ENCODE assay signal across 8 cellular contexts in genomic region chr6:33200234-33201146, GRCh38. TPM values are rescaled to one million over a fixed set of nuclear protein-coding genes. Genes with fewer than 3 reads are reported as not detected.
A peak's percentile ranks its signal among the peaks of the same experiment; 100 is the strongest.
DNase-seq lines count a peak whose midpoint lies in the region; ATAC-seq, FAIRE-seq and TF ChIP-seq lines count a peak whose summit lies in the region.

Gene RXRB (minus strand): TSS chr6:33200665. CDS start chr6:33200476, 189 bp downstream.
A gene with protein sequence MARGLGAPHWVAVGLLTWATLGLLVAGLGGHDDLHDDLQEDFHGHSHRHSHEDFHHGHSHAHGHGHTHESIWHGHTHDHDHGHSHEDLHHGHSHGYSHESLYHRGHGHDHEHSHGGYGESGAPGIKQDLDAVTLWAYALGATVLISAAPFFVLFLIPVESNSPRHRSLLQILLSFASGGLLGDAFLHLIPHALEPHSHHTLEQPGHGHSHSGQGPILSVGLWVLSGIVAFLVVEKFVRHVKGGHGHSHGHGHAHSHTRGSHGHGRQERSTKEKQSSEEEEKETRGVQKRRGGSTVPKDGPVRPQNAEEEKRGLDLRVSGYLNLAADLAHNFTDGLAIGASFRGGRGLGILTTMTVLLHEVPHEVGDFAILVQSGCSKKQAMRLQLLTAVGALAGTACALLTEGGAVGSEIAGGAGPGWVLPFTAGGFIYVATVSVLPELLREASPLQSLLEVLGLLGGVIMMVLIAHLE (plus strand): TSS chr6:33200867. CDS start chr6:33201246, 379 bp downstream.

- H3K4me1 Mint-ChIP-seq in progenitor cell of endocrine pancreas (ENCODE audit: low read depth) = peaks cover 49% of the 10 kb centered on the region

- ATAC-seq in HG02938 (IDR thresholded peaks at IDR 0.05; ENCODE audit: unreplicated experiment) (peak; percentile 70), upper lobe of right lung (peak; percentile 83)

- peak; percentile 88 for FAIRE-seq in GM12892 (lab: Jason Lieb, UNC)

- peak within 1 kb of the TSS; percentile 99 for H3K27ac Mint-ChIP-seq in progenitor cell of endocrine pancreas

- H3K9me3 Mint-ChIP-seq in progenitor cell of endocrine pancreas (ENCODE audit: low read depth) = no peaks in the 10 kb centered on the region

- H3K4me1 ChIP-seq in left ventricle myocardium inferior = peaks cover 93% of the 10 kb centered on the region
- peaks cover 52% of the 10 kb centered on the region for H3K4me1 ChIP-seq in upper lobe of right lung

- H3K4me3 ChIP-seq in left ventricle myocardium inferior (peak within 1 kb of the TSS; percentile 99), upper lobe of right lung (peak within 1 kb of the TSS; percentile 79)

- peak; percentile 95 for DNase-seq in GM12892 (ENCODE audit: insufficient read length)
- DNase-seq in NCI-H1930 (lab: John Stamatoyannopoulos, UW) = peak; percentile 98 to 99
- peak; percentile 99 for DNase-seq in left ventricle myocardium inferior
- DNase-seq in progenitor cell of endocrine pancreas (ENCODE audit: low spot score, unreplicated experiment) = peak; percentile 99
- peak; percentile 99 for DNase-seq in upper lobe of right lung

- TF ChIP-seq POLR2A in GM12892 (IDR thresholded peaks at IDR 0.05; ENCODE audit: low read depth, low read length) = peak; percentile 93

- intact Hi-C loops in T-helper 2 cell treated with Interferon-gamma antibody and Interleukin-4, amounts not matched to agents 100 ng/mL and 5 ng/mL, for 36 hours (cut with micrococcal nuclease) = loop anchor here (1.0 to 5.0 kb wide), 7 partner anchors 8 to 348 kb away; partner anchors contain the start of genes BRD2, RING1, TAP1 and TAPBP
- intact Hi-C loops in left ventricle myocardium inferior (cut with micrococcal nuclease) (no loop called here), upper lobe of right lung (cut with DNase I) (no loop called here)

- peaks cover 50% of the 10 kb centered on the region for H3K36me3 ChIP-seq in left ventricle myocardium inferior
- H3K36me3 ChIP-seq in upper lobe of right lung = peaks cover 43% of the 10 kb centered on the region

- peak within 1 kb of the TSS; percentile 99 for H3K27ac ChIP-seq in angular gyrus (ENCODE audit: low read depth, low read length)
- peak within 1 kb of the TSS; percentile 99 for H3K27ac ChIP-seq in left ventricle myocardium inferior (replicated peaks)
- peak within 1 kb of the TSS; percentile 97 for H3K27ac ChIP-seq in upper lobe of right lung

- H3K27me3 ChIP-seq in left ventricle myocardium inferior (ENCODE audit: low read depth) = no peaks in the 10 kb centered on the region
- no peaks in the 10 kb centered on the region for H3K27me3 ChIP-seq in upper lobe of right lung

- no peaks in the 10 kb centered on the region for H3K9me3 ChIP-seq in left ventricle myocardium inferior (replicated peaks)
- no peaks in the 10 kb centered on the region for H3K9me3 ChIP-seq in upper lobe of right lung

- H3K27me3 Mint-ChIP-seq in progenitor cell of endocrine pancreas = no peaks in the 10 kb centered on the region

- H3K4me3 Mint-ChIP-seq in progenitor cell of endocrine pancreas (ENCODE audit: low read depth) = peak within 1 kb of the TSS; percentile 100

- TF ChIP-seq CTCF in left ventricle myocardium inferior (IDR thresholded peaks at IDR 0.05; ENCODE audit: borderline replicate concordance) (no peak), progenitor cell of endocrine pancreas (IDR thresholded peaks at IDR 0.05; ENCODE audit: unreplicated experiment) (no peak), upper lobe of right lung (IDR thresholded peaks at IDR 0.05) (no peak)

- H3K36me3 Mint-ChIP-seq in progenitor cell of endocrine pancreas (ENCODE audit: insufficient read depth) = peaks cover 24% of the 10 kb centered on the region

RNA-seq across cellular contexts. Expression of gene RXRB, which starts in this region (rescaled TPM):
- 22.8 TPM for polyA plus RNA-seq in GM12892 (2012; ENCODE audit: missing spikeins)
- 41.5 and 41.9 TPM in 2 replicates for total RNA-seq in T-helper 2 cell treated with Interferon-gamma antibody and Interleukin-4, amounts not matched to agents 100 ng/mL and 5 ng/mL, for 36 hours
- total RNA-seq in left ventricle myocardium inferior = 40.3 TPM
- total RNA-seq in progenitor cell of endocrine pancreas = 44.3 and 47.1 TPM in 2 replicates
- 46.6 TPM for total RNA-seq in upper lobe of right lung

RNA-seq across cellular contexts. Expression of the second gene that starts in this region (rescaled TPM):
- polyA plus RNA-seq in GM12892 (2012; ENCODE audit: missing spikeins) = 34.0 TPM
- 55.9 and 59.9 TPM in 2 replicates for total RNA-seq in T-helper 2 cell treated with Interferon-gamma antibody and Interleukin-4, amounts not matched to agents 100 ng/mL and 5 ng/mL, for 36 hours
- total RNA-seq in left ventricle myocardium inferior (50.5 TPM), progenitor cell of endocrine pancreas (108 and 109 TPM in 2 replicates), upper lobe of right lung (89.1 TPM)

Comparison
In these comparisons a context has a peak if more than half of its experiments do, and no peak if none do; other contexts are left out.
1. Peak in every context shown above with its lines: DNase-seq, ATAC-seq, H3K4me3 ChIP-seq and H3K27ac ChIP-seq.